11 cellular contexts compared by ENCODE assay signal in the genomic region with DNA sequence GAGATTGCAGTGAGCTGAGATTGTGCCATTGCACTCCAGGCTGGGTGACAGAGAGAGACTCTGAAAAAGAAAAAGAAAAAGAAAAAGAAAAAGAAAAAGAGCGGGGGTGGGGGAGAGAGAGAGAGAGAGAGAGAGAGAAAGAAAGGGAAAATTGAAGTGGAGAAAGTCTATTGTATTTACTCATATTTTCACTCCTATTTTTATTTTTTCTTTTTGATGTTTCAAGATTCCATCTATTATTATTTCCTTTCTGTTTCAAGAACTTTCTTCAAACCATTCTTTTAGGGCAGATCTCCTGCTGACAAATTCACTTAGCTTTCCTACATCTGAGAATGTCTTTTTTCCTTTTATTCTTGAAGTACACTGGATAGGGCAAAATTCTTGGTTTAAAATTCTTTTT.
"Had no signal": no experiment of that assay in that cellular context is flagged by ENCODE, and none has a peak within 500 bp of the region (broad histone marks: within the 10 kb centered on the region; RNA-seq: fewer than 3 reads in every experiment).

No MANE protein-coding gene starts in this region.

- H3K27ac ChIP-seq: GM23248 had no signal

- H3K27ac Mint-ChIP-seq: GM23338, H9, HFFc6 had no signal

- DNase-seq: GM23248, GOT3, H7, H9, HCEC 1CT, HFFc6 had no signal

- ATAC-seq: GM23338, HCT116 had no signal

- H3K4me1 ChIP-seq: HAP-1 had no signal

- H3K4me3 Mint-ChIP-seq: GM23338, H9, HFFc6 had no signal

- H3K9me3 ChIP-seq: HAP-1 had no signal

- H3K4me1 Mint-ChIP-seq: GM23338, H9 had no signal

- H3K4me3 ChIP-seq: GM23248, GM23338, HAP-1 had no signal

- H3K9me3 Mint-ChIP-seq: GM23338, HFFc6 had no signal

- FAIRE-seq: H1, H54 had no signal
